ENCODE assay signal across 35 cellular contexts in genomic region chr5:36217591-36217990, GRCh38.
"Had no signal": no experiment of that assay in that cellular context is flagged by ENCODE, and none has a peak within 500 bp of the region (broad histone marks: within the 10 kb centered on the region; RNA-seq: fewer than 3 reads in every experiment).

No MANE protein-coding gene starts in this region.

- DNase-seq: Kasumi-1, MG63, MM.1S, MV-4-11, NCI-H1048, NCI-H1092, NCI-H1092 treated with DMSO at 0.1 percent for 48 hours, NCI-H1105, NCI-H1105 treated with DMSO at 0.1 percent for 48 hours, NCI-H1417, NCI-H1417 treated with DMSO at 0.1 percent for 48 hours, NCI-H1436, NCI-H1436 treated with DMSO at 0.1 percent for 48 hours, NCI-H146, NCI-H1694, NCI-H1694 treated with DMSO at 0.1 percent for 48 hours, NCI-H187, NCI-H187 treated with DMSO at 0.1 percent for 48 hours, NCI-H1930, NCI-H2029, NCI-H2029 treated with DMSO at 0.1 percent for 48 hours, NCI-H2081, NCI-H2081 treated with DMSO at 0.1 percent for 48 hours, NCI-H2107, NCI-H2171, NCI-H2171 treated with DMSO at 0.1 percent for 48 hours, NCI-H2227 treated with DMSO at 0.1 percent for 48 hours, NCI-H226, NCI-H345, NCI-H446, NCI-H446 treated with DMSO at 0.1 percent for 48 hours, NCI-H510A, NCI-H510A treated with DMSO at 0.1 percent for 48 hours, NCI-H524 had no signal

- H3K27ac ChIP-seq: KMS-11 had no signal

- H3K4me3 ChIP-seq: MG63 had no signal

- H3K9me3 ChIP-seq: MG63 had no signal

- H3K27me3 ChIP-seq: MG63 had no signal

- H3K9ac ChIP-seq: KMS-11 had no signal

- H3K4me2 ChIP-seq: KMS-11 had no signal
